In genomic region chr2:135948642-135949355, GRCh38 we compare ENCODE assay signal across 8 cellular contexts.
DNase-seq lines count a peak whose midpoint lies in the region; ATAC-seq lines count a peak whose summit lies in the region.

No MANE protein-coding gene starts in this region.

- peak; percentile 14 for DNase-seq in NK-92 treated with Interleukin-12 subunit alpha and Interleukin-12 subunit beta, amount 100 ng/mL, for 24 hours (lab: John Stamatoyannopoulos, UW)
- DNase-seq in NK-92 (lab: John Stamatoyannopoulos, UW; ENCODE audit: unreplicated experiment) (no peak), fibroblast of the conjunctiva (ENCODE audit: low read depth) (peak; percentile 21), C1 segment of cervical spinal cord (lab: John Stamatoyannopoulos, UW) (no peak), KBM-7 (no peak), 8988T (no peak)

- peak; percentile 70 for ATAC-seq in HG03135 (IDR thresholded peaks at IDR 0.05; ENCODE audit: unreplicated experiment)
- peak; percentile 82 to 85 for ATAC-seq in activated CD4-positive, CD25-positive, alpha-beta regulatory T cell treated with anti-CD3 and anti-CD28 coated beads, Interleukin-2, amount 50 U/mL, for 24 hours

- in situ Hi-C loops in KBM-7 (cut with MboI; ENCODE audit: low pct_unique_long_range_greater_than_20kb, low sequenced_read_pairs): no loop called here

Comparison
In these comparisons a context has a peak if more than half of its experiments do, and no peak if none do; other contexts are left out.
1. DNase-seq: peak in NK-92 treated with Interleukin-12 subunit alpha and Interleukin-12 subunit beta, amount 100 ng/mL, for 24 hours (single experiment) and fibroblast of the conjunctiva (single experiment); none in NK-92 (single experiment), C1 segment of cervical spinal cord (0 of 14), KBM-7 (single experiment) and 8988T (single experiment).